22 cellular contexts compared by ENCODE assay signal in the genomic region with DNA sequence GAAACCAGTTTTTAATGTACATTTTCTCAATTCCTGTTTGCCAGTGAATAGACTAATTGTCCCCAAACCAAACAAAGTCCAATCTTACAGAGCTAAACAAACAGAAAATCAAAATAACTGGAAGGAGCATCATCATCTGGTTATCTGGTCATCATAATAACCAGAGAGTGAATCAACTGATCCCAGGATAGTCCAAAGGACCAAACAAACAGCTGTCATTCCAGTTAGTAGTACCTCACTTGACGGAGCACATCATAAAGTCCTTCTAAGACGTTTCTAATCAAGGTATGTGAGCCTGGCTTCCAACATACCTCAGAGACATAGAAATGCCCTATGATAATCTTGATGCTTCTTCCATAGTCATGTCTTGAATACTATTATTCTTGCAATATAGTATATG.
"Had no signal": no experiment of that assay in that cellular context is flagged by ENCODE, and none has a peak within 500 bp of the region (broad histone marks: within the 10 kb centered on the region; RNA-seq: fewer than 3 reads in every experiment).

No MANE protein-coding gene starts in this region.

- H3K36me3 ChIP-seq: brain microvascular endothelial cell, colonic mucosa, transverse colon, uterus had no signal

- H3K36me3 Mint-ChIP-seq: activated naive CD4-positive, alpha-beta T cell treated with anti-CD3 and anti-CD28 coated beads, Interleukin-2, amount 50 U/mL, for 24 hours had no signal

- ATAC-seq: activated CD8-positive, alpha-beta T cell treated with anti-CD3 and anti-CD28 coated beads, Interleukin-2, amount 10 ng/mL, durations not matched to agents 7 days and 5 days; effector memory CD8-positive, alpha-beta T cell; esophagus mucosa; naive thymus-derived CD8-positive, alpha-beta T cell had no signal

- H3K4me3 Mint-ChIP-seq: activated CD8-positive, alpha-beta T cell treated with anti-CD3 and anti-CD28 coated beads, Interleukin-2, amount 10 ng/mL, durations not matched to agents 7 days and 5 days; activated naive CD4-positive, alpha-beta T cell treated with anti-CD3 and anti-CD28 coated beads, Interleukin-2, amount 50 U/mL, for 24 hours; activated T-helper 1 cell treated with anti-CD3 and anti-CD28 coated beads, Interleukin-12 subunit alpha, Interleukin-12 subunit beta, Interleukin-2, Interleukin-4 antibody, amounts not matched to agents 30 ng/mL and 10 ng/mL and 1 ng/mL, durations not matched to agents 14 hours and 24 hours and 36 hours; central memory CD8-positive, alpha-beta T cell; effector memory CD8-positive, alpha-beta T cell; naive thymus-derived CD8-positive, alpha-beta T cell; stimulated activated naive CD8-positive, alpha-beta T cell treated with anti-CD3 and anti-CD28 coated beads, Interleukin-15, Interleukin-2, amounts not matched to agents 100 ng/mL and 50 ng/mL, for 24 hours had no signal

- DNase-seq: activated CD4-positive, alpha-beta T cell treated with anti-CD3 and anti-CD28 coated beads for 1 hour; activated CD4-positive, alpha-beta T cell treated with anti-CD3 and anti-CD28 coated beads, Interleukin-2, amount 50 U/mL, for 1 hour; activated CD8-positive, alpha-beta T cell treated with anti-CD3 and anti-CD28 coated beads, Interleukin-2, amount 10 ng/mL, durations not matched to agents 7 days and 5 days; activated gamma-delta T cell; aorta; brain microvascular endothelial cell; colonic mucosa; dorsolateral prefrontal cortex; effector memory CD8-positive, alpha-beta T cell; kidney; naive thymus-derived CD8-positive, alpha-beta T cell; retina; stimulated activated CD4-positive, alpha-beta T cell treated with anti-CD3 and anti-CD28 coated beads, Interleukin-12 subunit alpha, Interleukin-12 subunit beta, amount 100 ng/mL, for 4 hours; T-helper 1 cell; transverse colon; uterus had no signal

- H3K4me3 ChIP-seq: colonic mucosa, dorsolateral prefrontal cortex, lung, transverse colon, uterus had no signal

- H3K9me3 ChIP-seq: colonic mucosa, transverse colon, uterus had no signal

- H3K27ac Mint-ChIP-seq: activated CD8-positive, alpha-beta T cell treated with anti-CD3 and anti-CD28 coated beads, Interleukin-2, amount 10 ng/mL, durations not matched to agents 7 days and 5 days; activated naive CD4-positive, alpha-beta T cell treated with anti-CD3 and anti-CD28 coated beads, Interleukin-2, amount 50 U/mL, for 24 hours; activated T-helper 1 cell treated with anti-CD3 and anti-CD28 coated beads, Interleukin-12 subunit alpha, Interleukin-12 subunit beta, Interleukin-2, Interleukin-4 antibody, amounts not matched to agents 30 ng/mL and 10 ng/mL and 1 ng/mL, durations not matched to agents 14 hours and 24 hours and 36 hours; naive thymus-derived CD8-positive, alpha-beta T cell; stimulated activated naive CD8-positive, alpha-beta T cell treated with anti-CD3 and anti-CD28 coated beads, Interleukin-15, Interleukin-2, amounts not matched to agents 100 ng/mL and 50 ng/mL, for 24 hours had no signal

- H3K9me3 Mint-ChIP-seq: activated naive CD4-positive, alpha-beta T cell treated with anti-CD3 and anti-CD28 coated beads, Interleukin-2, amount 50 U/mL, for 24 hours; activated T-helper 1 cell treated with anti-CD3 and anti-CD28 coated beads, Interleukin-12 subunit alpha, Interleukin-12 subunit beta, Interleukin-2, Interleukin-4 antibody, amounts not matched to agents 30 ng/mL and 10 ng/mL and 1 ng/mL, durations not matched to agents 14 hours and 24 hours and 36 hours; central memory CD8-positive, alpha-beta T cell; effector memory CD8-positive, alpha-beta T cell; naive thymus-derived CD8-positive, alpha-beta T cell; stimulated activated naive CD8-positive, alpha-beta T cell treated with anti-CD3 and anti-CD28 coated beads, Interleukin-15, Interleukin-2, amounts not matched to agents 100 ng/mL and 50 ng/mL, for 24 hours had no signal

- H3K27me3 Mint-ChIP-seq: activated naive CD4-positive, alpha-beta T cell treated with anti-CD3 and anti-CD28 coated beads, Interleukin-2, amount 50 U/mL, for 24 hours; central memory CD8-positive, alpha-beta T cell; effector memory CD8-positive, alpha-beta T cell; naive thymus-derived CD8-positive, alpha-beta T cell; stimulated activated naive CD8-positive, alpha-beta T cell treated with anti-CD3 and anti-CD28 coated beads, Interleukin-15, Interleukin-2, amounts not matched to agents 100 ng/mL and 50 ng/mL, for 24 hours had no signal

- H3K4me1 Mint-ChIP-seq: activated naive CD4-positive, alpha-beta T cell treated with anti-CD3 and anti-CD28 coated beads, Interleukin-2, amount 50 U/mL, for 24 hours; naive thymus-derived CD8-positive, alpha-beta T cell had no signal

- H3K4me1 ChIP-seq: colonic mucosa had no signal

- H3K27ac ChIP-seq: brain microvascular endothelial cell, colonic mucosa, dorsolateral prefrontal cortex, uterus had no signal

- H3K27me3 ChIP-seq: brain microvascular endothelial cell, colonic mucosa, dorsolateral prefrontal cortex, transverse colon, uterus had no signal
